12 cellular contexts compared by ENCODE assay signal in the genomic region with DNA sequence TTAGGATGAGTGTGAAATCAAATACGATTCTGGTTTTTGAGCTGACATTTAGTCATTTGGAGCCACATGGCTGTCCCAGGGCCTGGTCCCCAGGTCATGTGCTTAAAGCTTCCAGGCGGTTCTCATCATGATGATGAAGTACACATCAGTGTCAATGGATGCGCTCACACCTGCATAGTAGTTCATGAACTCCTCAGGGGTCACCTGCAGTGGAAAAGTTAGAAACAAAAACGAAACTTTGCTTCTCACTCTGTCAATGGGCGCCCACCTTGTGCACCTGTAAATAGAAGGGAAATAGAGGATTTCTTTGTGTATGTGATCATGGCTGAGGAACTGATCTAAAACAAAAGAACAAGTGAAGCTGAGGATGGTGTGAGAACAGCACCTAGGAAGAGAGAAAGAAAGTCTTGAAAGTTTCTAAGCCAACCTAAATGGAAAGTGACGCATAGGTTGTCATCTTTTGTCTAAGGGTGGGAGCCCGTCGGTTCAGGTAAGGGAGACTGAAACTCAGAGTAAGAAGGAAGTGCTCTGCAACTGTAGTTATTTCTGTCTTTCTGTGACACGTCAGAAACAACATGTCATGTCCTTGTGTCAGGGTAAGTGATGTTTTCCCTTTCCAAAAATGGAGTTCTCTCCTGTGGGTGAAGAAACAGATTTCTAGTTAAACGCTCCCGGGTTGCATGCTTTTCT. TPM values are rescaled to one million over a fixed set of nuclear protein-coding genes. Genes with fewer than 3 reads are reported as not detected.
DNase-seq lines count a peak whose midpoint lies in the region; ATAC-seq and TF ChIP-seq lines count a peak whose summit lies in the region.
"Had no signal": no experiment of that assay in that cellular context is flagged by ENCODE, and none has a peak within 500 bp of the region (broad histone marks: within the 10 kb centered on the region; RNA-seq: fewer than 3 reads in every experiment).

No MANE protein-coding gene starts in this region.

- no peak for TF ChIP-seq EP300 in esophagus muscularis mucosa (IDR thresholded peaks at IDR 0.05)

- no peaks in the 10 kb centered on the region for H3K27me3 ChIP-seq in esophagus muscularis mucosa
- H3K27me3 ChIP-seq: Peyer's patch had no signal

- no peaks in the 10 kb centered on the region for H3K36me3 ChIP-seq in esophagus muscularis mucosa
- H3K36me3 ChIP-seq: Peyer's patch had no signal

- 83% methylated on average over 11 of the region's 11 CpGs for WGBS in esophagus muscularis mucosa

- DNase-seq in activated naive CD4-positive, alpha-beta T cell treated with anti-CD3 and anti-CD28 coated beads, Interleukin-2, amount 50 U/mL, for 16 hours = peak; percentile 54
- DNase-seq in Kasumi-1 (lab: John Stamatoyannopoulos, UW) (no peak), NCI-H345 treated with DMSO at 0.1 percent for 48 hours (lab: John Stamatoyannopoulos, UW; ENCODE audit: unreplicated experiment) (no peak), NCI-H82 (lab: John Stamatoyannopoulos, UW) (no peak), esophagus muscularis mucosa (ENCODE audit: extremely low spot score) (no peak)
- DNase-seq: Peyer's patch had no signal

- H3K4me3 ChIP-seq in esophagus muscularis mucosa = no peak overlapping the region
- H3K4me3 ChIP-seq: coronary artery, Peyer's patch, skin epidermis had no signal

- no peak for TF ChIP-seq CTCF in esophagus muscularis mucosa (IDR thresholded peaks at IDR 0.05)

- ATAC-seq in GM18498 (IDR thresholded peaks at IDR 0.05; ENCODE audit: unreplicated experiment) (peak; percentile 75), GM19452 (IDR thresholded peaks at IDR 0.05; ENCODE audit: unreplicated experiment) (peak; percentile 40), HG03095 (IDR thresholded peaks at IDR 0.05; ENCODE audit: unreplicated experiment) (peak; percentile 73)

- H3K9me3 ChIP-seq in esophagus muscularis mucosa = no peaks in the 10 kb centered on the region
- H3K9me3 ChIP-seq: Peyer's patch had no signal

- TF ChIP-seq POLR2A in esophagus muscularis mucosa (IDR thresholded peaks at IDR 0.05; ENCODE audit: low read depth) = no peak

- no peaks in the 10 kb centered on the region for H3K4me1 ChIP-seq in esophagus muscularis mucosa
- H3K4me1 ChIP-seq: Peyer's patch had no signal

- no peak overlapping the region for H3K27ac ChIP-seq in esophagus muscularis mucosa (replicated peaks in 1 of 4)
- H3K27ac ChIP-seq: coronary artery, Peyer's patch, skin epidermis had no signal

- intact Hi-C loops in esophagus muscularis mucosa (cut with DNase I) = no loop called here

RNA-seq across cellular contexts. Expression of gene CAPSL, which starts 33.8 kb away (rescaled TPM):
- total RNA-seq in esophagus muscularis mucosa = not detected
- total RNA-seq: Peyer's patch, subcutaneous adipose tissue had no signal

RNA-seq across cellular contexts. Expression of gene IL7R, which starts 47.9 kb away (rescaled TPM):
- 10 to 100 TPM in 1 of 4 donors, 1 to 10 TPM in 3; 2.8 to 10.6 (median 4.1) TPM for total RNA-seq in esophagus muscularis mucosa
